In the genomic region with DNA sequence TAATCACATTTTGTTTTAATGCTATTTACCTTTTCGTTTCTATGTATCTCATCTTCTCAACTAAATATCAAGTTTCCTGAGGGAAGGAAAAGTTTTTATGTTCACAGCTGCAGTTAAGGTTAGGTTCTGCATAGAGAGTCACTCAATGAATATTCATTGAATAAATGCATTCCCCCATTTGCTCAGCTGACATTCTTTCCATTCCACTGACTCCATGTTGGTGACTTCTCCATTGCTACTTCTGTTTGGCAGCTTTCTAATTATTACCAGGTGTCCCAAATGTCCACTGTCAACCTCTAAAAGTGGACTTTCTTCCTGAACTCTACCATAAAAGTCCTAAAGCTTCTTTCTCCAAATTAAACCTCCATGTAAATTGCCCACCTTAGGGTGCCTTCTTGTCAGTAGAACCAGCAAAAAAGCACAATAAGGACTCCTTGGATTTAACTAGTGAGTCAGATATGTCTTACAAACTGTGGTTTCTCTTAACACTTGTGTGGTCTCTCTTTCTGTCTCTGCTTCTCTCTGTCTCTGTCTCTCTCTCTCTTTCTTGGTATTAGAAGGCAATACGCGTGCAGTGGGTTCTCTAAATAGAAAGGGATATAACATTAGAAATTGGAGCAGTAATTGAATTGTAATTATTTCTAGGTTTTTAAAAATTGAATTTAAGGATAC, we compare ENCODE assay signal across 23 cellular contexts.
DNase-seq lines count a peak whose midpoint lies in the region; ATAC-seq and TF ChIP-seq lines count a peak whose summit lies in the region.
"Had no signal": no experiment of that assay in that cellular context is flagged by ENCODE, and none has a peak within 500 bp of the region (broad histone marks: within the 10 kb centered on the region; RNA-seq: fewer than 3 reads in every experiment).

No MANE protein-coding gene starts in this region.

- H2AFZ ChIP-seq in PC-3 (ENCODE audit: low read length), result no peak overlapping the region

- CTCF ChIA-PET in PC-3 (lab: Charles Lee), result no interaction called here

- no peak for TF ChIP-seq CTCF in PC-3 (conservative IDR thresholded peaks at IDR 0.05; ENCODE audit: low read depth, low read length)

- H3K4me3 ChIP-seq in H7 (ENCODE audit: insufficient read depth, low read depth, low read length) (no peak overlapping the region), SJSA1 (no peak overlapping the region), PC-3 (ENCODE audit: low read length) (no peak overlapping the region)
- H3K4me3 ChIP-seq: lower lobe of right lung, tibial artery had no signal

- no peaks in the 10 kb centered on the region for H3K79me2 ChIP-seq in PC-3 (ENCODE audit: low read length)

- H4K20me1 ChIP-seq in PC-3 (ENCODE audit: low read length), result no peaks in the 10 kb centered on the region

- no peaks in the 10 kb centered on the region for H3K9me2 ChIP-seq in PC-3 (replicated peaks; ENCODE audit: low read length)

- intact Hi-C loops in PC-3 (cut with micrococcal nuclease), result no loop called here

- no peak overlapping the region for H3K4me2 ChIP-seq in PC-3 (ENCODE audit: low read length)

- H3K27me3 ChIP-seq in H7 (ENCODE audit: control insufficient read depth, insufficient read depth, low read length), result no peaks in the 10 kb centered on the region
- no peaks in the 10 kb centered on the region for H3K27me3 ChIP-seq in SJSA1 (replicated peaks)
- no peaks in the 10 kb centered on the region for H3K27me3 ChIP-seq in PC-3 (ENCODE audit: low read length)
- H3K27me3 ChIP-seq: tibial artery had no signal

- no peak for ATAC-seq in PC-3
- ATAC-seq: activated CD8-positive, alpha-beta memory T cell treated with anti-CD3 and anti-CD28 coated beads, Interleukin-2, amount 10 ng/mL, durations not matched to agents 7 days and 5 days; effector memory CD8-positive, alpha-beta T cell; HCT116; lower lobe of right lung; naive thymus-derived CD8-positive, alpha-beta T cell had no signal

- H3K9me3 ChIP-seq in SJSA1 (replicated peaks), result no peaks in the 10 kb centered on the region
- H3K9me3 ChIP-seq in PC-3 (ENCODE audit: low read length), result no peaks in the 10 kb centered on the region
- H3K9me3 ChIP-seq: lower lobe of right lung, tibial artery had no signal

- peaks cover 10% of the 10 kb centered on the region; the same call in 1 of the 2 replicates for H3K4me1 ChIP-seq in SJSA1 (replicated peaks)
- no peaks in the 10 kb centered on the region for H3K4me1 ChIP-seq in PC-3 (ENCODE audit: insufficient read depth, low read length)
- H3K4me1 ChIP-seq: lower lobe of right lung, tibial artery had no signal

- no TSS peak for BruUV-seq in PC-3 (replicated peaks; lab: Mats Ljungman, UMichigan)

- POLR2A ChIA-PET in PC-3 (lab: Charles Lee; ENCODE audit: unreplicated experiment), result no interaction called here

- DNase-seq in H7 (peak; percentile 6), SJSA1 (ENCODE audit: low read depth in 1 of 2, low spot score in 2 of 2) (peak in 1 of 2 experiments; percentile 50), fibroblast of peridontal ligament (ENCODE audit: extremely low read depth) (peak; percentile 61), renal cortical epithelial cell (ENCODE audit: low read depth) (peak; percentile 23), SHP77 treated with DMSO at 0.1 percent for 48 hours (lab: John Stamatoyannopoulos, UW) (no peak), NAMALWA (ENCODE audit: low spot score) (no peak), PC-3 (no peak)
- DNase-seq in stimulated activated CD4-positive, alpha-beta T cell treated with anti-CD3 and anti-CD28 coated beads, Interleukin-1b, Interleukin-23, amount 100 ng/mL, for 48 hours, result no peak
- DNase-seq: activated CD4-positive, alpha-beta T cell treated with anti-CD3 and anti-CD28 coated beads for 1 hour; activated CD8-positive, alpha-beta memory T cell treated with anti-CD3 and anti-CD28 coated beads, Interleukin-2, amount 10 ng/mL, durations not matched to agents 7 days and 5 days; C1 segment of cervical spinal cord; cerebellar nuclear complex; DMS 273 treated with DMSO at 0.1 percent for 48 hours; effector memory CD8-positive, alpha-beta T cell; lower lobe of right lung; naive thymus-derived CD8-positive, alpha-beta T cell; NCI-H524 treated with DMSO at 0.1 percent for 48 hours; posterior cingulate gyrus; SHP77; small intestine; T-helper 9 cell; tibial artery had no signal

- no peaks in the 10 kb centered on the region for H3K36me3 ChIP-seq in H7 (replicated peaks; ENCODE audit: control insufficient read depth, insufficient read depth, low read length)
- H3K36me3 ChIP-seq in SJSA1, result no peaks in the 10 kb centered on the region
- no peaks in the 10 kb centered on the region for H3K36me3 ChIP-seq in PC-3 (ENCODE audit: low read depth, low read length)
- H3K36me3 ChIP-seq: lower lobe of right lung, tibial artery had no signal

- no peak overlapping the region for H3K9ac ChIP-seq in PC-3 (ENCODE audit: low read length)

- no peaks in the 10 kb centered on the region for H3F3A ChIP-seq in PC-3 (ENCODE audit: low read length, unreplicated experiment)

- H3K27ac ChIP-seq in SJSA1 (0 out of 2 replicates have a peak overlapping the region, but pooled peaks have one; percentile 27), PC-3 (ENCODE audit: low read length) (no peak overlapping the region)
- H3K27ac ChIP-seq: lower lobe of right lung, tibial artery had no signal

Comparison
In these comparisons a context has a peak if more than half of its experiments do, and no peak if none do; other contexts are left out.
1. DNase-seq: peak in H7 (single experiment), fibroblast of peridontal ligament (single experiment) and renal cortical epithelial cell (single experiment); none in SHP77 treated with DMSO at 0.1 percent for 48 hours (single experiment), stimulated activated CD4-positive, alpha-beta T cell treated with anti-CD3 and anti-CD28 coated beads, Interleukin-1b, Interleukin-23, amount 100 ng/mL, for 48 hours (single experiment), NAMALWA (single experiment) and PC-3 (single experiment).